In the genomic region with DNA sequence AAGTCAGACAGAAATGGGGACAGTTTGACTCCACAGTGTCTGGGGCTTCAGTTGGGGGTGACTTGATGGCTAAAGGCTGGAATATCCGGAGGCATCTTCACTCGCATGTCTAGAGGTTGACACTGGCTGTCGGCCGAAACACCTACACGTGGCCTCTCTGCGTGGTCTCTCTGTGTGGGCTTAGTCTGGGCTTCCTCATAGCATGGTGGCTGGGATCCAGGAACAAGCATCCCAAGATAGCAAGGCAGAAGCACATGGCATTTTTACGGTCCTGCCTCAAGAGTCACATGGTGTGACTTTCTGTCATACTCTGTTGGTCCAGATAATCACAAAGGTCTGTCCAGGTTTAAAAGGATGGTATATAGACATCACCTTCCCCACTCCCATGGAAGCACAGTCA, we compare ENCODE assay signal across 1 cellular context.
TF ChIP-seq lines count a peak whose summit lies in the region.

No MANE protein-coding gene starts in this region.

TF ChIP-seq in H1, 55 proteins besides CTCF, POLR2A, EP300 and RAD21:
- TF ChIP-seq YY1 (IDR thresholded peaks at IDR 0.05; ENCODE audit: low read depth, low read length) (no peak), JUND (IDR thresholded peaks at IDR 0.05; ENCODE audit: low read length) (no peak), GABPA (IDR thresholded peaks at IDR 0.05; ENCODE audit: borderline replicate concordance, insufficient read depth, low read length) (no peak), NANOG (IDR thresholded peaks at IDR 0.05; ENCODE audit: insufficient read depth, low read depth, low read length, poor library complexity, severe bottlenecking) (no peak), SIN3A (conservative IDR thresholded peaks at IDR 0.05 in 1 of 2, IDR thresholded peaks at IDR 0.05 in 1 of 2; ENCODE audit: low read depth in 1 of 2, low read length in 2 of 2) (no peak), CBX5 (IDR thresholded peaks at IDR 0.05; ENCODE audit: low read depth, low read length) (no peak), TEAD4 (IDR thresholded peaks at IDR 0.05; ENCODE audit: low read depth, low read length) (no peak), CEBPB (IDR thresholded peaks at IDR 0.05; ENCODE audit: low read depth, low read length) (no peak), JUN (IDR thresholded peaks at IDR 0.05; ENCODE audit: low read depth, low read length) (no peak), KDM1A (IDR thresholded peaks at IDR 0.05; ENCODE audit: borderline replicate concordance, low read length) (no peak), BRCA1 (IDR thresholded peaks at IDR 0.05; ENCODE audit: low read depth, low read length) (no peak), SP4 (IDR thresholded peaks at IDR 0.05; ENCODE audit: low read length) (no peak), TAF1 (IDR thresholded peaks at IDR 0.05; ENCODE audit: low read depth, low read length) (no peak), CTBP2 (IDR thresholded peaks at IDR 0.05; ENCODE audit: borderline replicate concordance, insufficient read depth, insufficient read length, low read length) (no peak), MAFK (IDR thresholded peaks at IDR 0.05; ENCODE audit: low read depth, low read length) (no peak)
- TF ChIP-seq, protein P1, sequence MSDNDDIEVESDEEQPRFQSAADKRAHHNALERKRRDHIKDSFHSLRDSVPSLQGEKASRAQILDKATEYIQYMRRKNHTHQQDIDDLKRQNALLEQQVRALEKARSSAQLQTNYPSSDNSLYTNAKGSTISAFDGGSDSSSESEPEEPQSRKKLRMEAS (IDR thresholded peaks at IDR 0.05) = no peak
- TF ChIP-seq, protein P2, sequence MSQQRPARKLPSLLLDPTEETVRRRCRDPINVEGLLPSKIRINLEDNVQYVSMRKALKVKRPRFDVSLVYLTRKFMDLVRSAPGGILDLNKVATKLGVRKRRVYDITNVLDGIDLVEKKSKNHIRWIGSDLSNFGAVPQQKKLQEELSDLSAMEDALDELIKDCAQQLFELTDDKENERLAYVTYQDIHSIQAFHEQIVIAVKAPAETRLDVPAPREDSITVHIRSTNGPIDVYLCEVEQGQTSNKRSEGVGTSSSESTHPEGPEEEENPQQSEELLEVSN (IDR thresholded peaks at IDR 0.05) = no peak
- TF ChIP-seq, protein P3, sequence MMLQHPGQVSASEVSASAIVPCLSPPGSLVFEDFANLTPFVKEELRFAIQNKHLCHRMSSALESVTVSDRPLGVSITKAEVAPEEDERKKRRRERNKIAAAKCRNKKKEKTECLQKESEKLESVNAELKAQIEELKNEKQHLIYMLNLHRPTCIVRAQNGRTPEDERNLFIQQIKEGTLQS (IDR thresholded peaks at IDR 0.05; ENCODE audit: insufficient read depth, low read depth, low read length) = no peak
